1 cellular context compared by ENCODE assay signal in genomic region chr1:156660752-156661112, GRCh38.
TF ChIP-seq lines count a peak whose summit lies in the region.

No MANE protein-coding gene starts in this region.

TF ChIP-seq in GM12878, 131 proteins besides CTCF, POLR2A, EP300 and RAD21:
- TF ChIP-seq EGR1 (IDR thresholded peaks at IDR 0.05; ENCODE audit: borderline replicate concordance in 1 of 2, low read depth in 2 of 2, low read length in 2 of 2) (0 out of 3 replicates have a peak, but pooled peaks of 1 of the 2 experiments have one; percentile 4), SP1 (IDR thresholded peaks at IDR 0.05; ENCODE audit: low read depth, low read length) (no peak), TBL1XR1 (IDR thresholded peaks at IDR 0.05; ENCODE audit: low read depth, low read length) (peak; percentile 4; the same call in 1 of the 2 replicates)
